In genomic region chr19:3615524-3616135, GRCh38 we compare ENCODE assay signal across 18 cellular contexts. TPM values are rescaled to one million over a fixed set of nuclear protein-coding genes. Genes with fewer than 3 reads are reported as not detected.
DNase-seq lines count a peak whose midpoint lies in the region; ATAC-seq, FAIRE-seq and TF ChIP-seq lines count a peak whose summit lies in the region.
"Had no signal": no experiment of that assay in that cellular context is flagged by ENCODE, and none has a peak within 500 bp of the region (broad histone marks: within the 10 kb centered on the region; RNA-seq: fewer than 3 reads in every experiment).

No MANE protein-coding gene starts in this region.

- no peak overlapping the region for H3K18ac ChIP-seq in mesenchymal stem cell (ENCODE audit: low read depth in 1 of 2, low read length in 2 of 2)

- H3K36me3 Mint-ChIP-seq in stimulated activated effector memory CD8-positive, alpha-beta T cell treated with anti-CD3 and anti-CD28 coated beads, Interleukin-12 subunit alpha, Interleukin-12 subunit beta, amount 100 ng/mL, for 72 hours, result peaks cover 25% of the 10 kb centered on the region

- no peak for DNase-seq in RWPE1 (ENCODE audit: low spot score)
- DNase-seq in GM12878 (ENCODE audit: low read depth, low spot score), result no peak
- no peak for DNase-seq in mesenchymal stem cell
- DNase-seq in stimulated activated effector memory CD8-positive, alpha-beta T cell treated with anti-CD3 and anti-CD28 coated beads, Interleukin-12 subunit alpha, Interleukin-12 subunit beta, amount 100 ng/mL, for 72 hours (ENCODE audit: low spot score in 2 of 2), result no peak
- no peak for DNase-seq in NCI-H526 (lab: John Stamatoyannopoulos, UW)
- DNase-seq in epidermal melanocyte (ENCODE audit: insufficient read length, low spot score), result no peak
- DNase-seq: BE2C; CD4-positive, alpha-beta memory T cell; DMS153; DMS79 treated with DMSO at 0.1 percent for 48 hours; EL had no signal

- no peak for FAIRE-seq in GM12878 (lab: Jason Lieb, UNC)
- FAIRE-seq: A549, G401.6, GM12892, H54 had no signal

- H3K4me3 ChIP-seq in GM12878, result no peak overlapping the region
- H3K4me3 ChIP-seq in mesenchymal stem cell (ENCODE audit: insufficient read depth in 1 of 2, low read depth in 1 of 2, low read length in 2 of 2), result no peak overlapping the region
- H3K4me3 ChIP-seq: A549 had no signal

- CTCF ChIA-PET in RWPE1 (lab: Yijun Ruan, JAX) (no interaction called here), GM12878 (lab: Yijun Ruan, JAX) (interaction anchor here (1.8 kb wide), 1 partner anchor 70 kb away, joined by 6 read pairs; no protein-coding TSS in a partner anchor)

- TF ChIP-seq CTCF in RWPE1 (conservative IDR thresholded peaks at IDR 0.05; ENCODE audit: low read depth) (no peak), GM12878 (IDR thresholded peaks at IDR 0.05 in 2 of 3, conservative IDR thresholded peaks at IDR 0.05 in 1 of 3; ENCODE audit: control insufficient read depth in 2 of 3, extremely low read depth in 1 of 3, insufficient read depth in 1 of 3, low read depth in 3 of 3, low read length in 3 of 3) (no peak)

- H3K9me3 ChIP-seq in GM12878 (replicated peaks; ENCODE audit: control insufficient read depth, insufficient read depth, low read length) (no peaks in the 10 kb centered on the region), mesenchymal stem cell (ENCODE audit: control insufficient read depth, low read length) (no peaks in the 10 kb centered on the region)
- H3K9me3 ChIP-seq: A549, BE2C had no signal

- H2AFZ ChIP-seq in GM12878 (ENCODE audit: control insufficient read depth, low read depth, low read length) (no peak overlapping the region), mesenchymal stem cell (ENCODE audit: low read depth, low read length) (no peak overlapping the region)

- no peak overlapping the region for H2BK12ac ChIP-seq in mesenchymal stem cell (ENCODE audit: low read length in 2 of 2)

- POLR2A ChIA-PET in RWPE1 (lab: Yijun Ruan, JAX; ENCODE audit: low non-redundant PET), result no interaction called here
- POLR2A ChIA-PET in GM12878 (lab: Charles Lee), result no interaction called here

- no peaks in the 10 kb centered on the region for H3K4me1 ChIP-seq in GM12878 (ENCODE audit: control insufficient read depth, insufficient read depth, low read length)
- peaks cover 12% of the 10 kb centered on the region for H3K4me1 ChIP-seq in mesenchymal stem cell (ENCODE audit: control insufficient read depth, insufficient read depth, low read depth, low read length)
- H3K4me1 ChIP-seq: A549, BE2C had no signal

- TF ChIP-seq EP300 in GM12878 (IDR thresholded peaks at IDR 0.05; ENCODE audit: borderline replicate concordance in 1 of 2, control insufficient read depth in 1 of 2, low read depth in 2 of 2, low read length in 2 of 2), result no peak

- SMC1A ChIA-PET in GM12878 (lab: Charles Lee; ENCODE audit: uncharacterized antibody, unreplicated experiment), result no interaction called here

- RAD21 ChIA-PET in GM12878 (lab: Charles Lee; ENCODE audit: unreplicated experiment), result no interaction called here

- peak overlapping the region; percentile 32 for H2BK15ac ChIP-seq in mesenchymal stem cell (ENCODE audit: low read depth, poor library complexity, severe bottlenecking)

- TF ChIP-seq POLR2A in GM12878 (IDR thresholded peaks at IDR 0.05; ENCODE audit: low read depth, low read length), result peak; percentile 54; the same call in 1 of the 2 replicates

- H3K79me1 ChIP-seq in mesenchymal stem cell (replicated peaks; ENCODE audit: low read length, poor library complexity, severe bottlenecking), result peaks cover 20% of the 10 kb centered on the region

- no peak overlapping the region for H2BK120ac ChIP-seq in mesenchymal stem cell (ENCODE audit: low read depth, low read length)

- WGBS in GM12878 (ENCODE audit: insufficient coverage, insufficient replicate concordance, low lambda C conversion rate, missing lambda C conversion rate), result 88% methylated on average over 25 of the region's 26 CpGs
- WGBS in mesenchymal stem cell, result 95% methylated on average over 26 of the region's 26 CpGs

- H3K14ac ChIP-seq in mesenchymal stem cell (ENCODE audit: low read length in 2 of 2), result no peak overlapping the region

- H3K23ac ChIP-seq in mesenchymal stem cell (ENCODE audit: low read length in 2 of 2), result no peak overlapping the region

- H3K27me3 ChIP-seq in GM12878 (replicated peaks in 1 of 2; ENCODE audit: control insufficient read depth in 2 of 2, insufficient read depth in 2 of 2, low read length in 1 of 2), result no peaks in the 10 kb centered on the region
- no peaks in the 10 kb centered on the region for H3K27me3 ChIP-seq in mesenchymal stem cell (ENCODE audit: control insufficient read depth in 1 of 2, insufficient read depth in 1 of 2, low read length in 2 of 2)
- H3K27me3 ChIP-seq: BE2C had no signal

- H2BK5ac ChIP-seq in mesenchymal stem cell (ENCODE audit: low read depth, low read length, poor library complexity, severe bottlenecking), result no peak overlapping the region

- no peak overlapping the region for H4K91ac ChIP-seq in mesenchymal stem cell (ENCODE audit: low read length)

- no TSS peak for BruUV-seq in GM12878 (replicated peaks; lab: Mats Ljungman, UMichigan)

- no peak overlapping the region for H2AK5ac ChIP-seq in mesenchymal stem cell (ENCODE audit: low read length, severe bottlenecking)

- H3K36me3 ChIP-seq in GM12878 (ENCODE audit: control insufficient read depth in 2 of 2, insufficient read depth in 2 of 2, low read length in 1 of 2), result peaks cover 0 to 16% of the 10 kb centered on the region in 2 experiments; a peak in 3 of 4 replicates
- H3K36me3 ChIP-seq in mesenchymal stem cell (ENCODE audit: control insufficient read depth in 1 of 2, insufficient read depth in 2 of 2, low read depth in 1 of 2, low read length in 2 of 2), result peaks cover 38 to 94% of the 10 kb centered on the region in 2 experiments

- H4K20me1 ChIP-seq in GM12878 (ENCODE audit: control insufficient read depth, insufficient read depth), result no peaks in the 10 kb centered on the region

- intact Hi-C loops in GM12878 (cut with micrococcal nuclease; ENCODE audit: unreplicated experiment), result no loop called here

- H3K4ac ChIP-seq in mesenchymal stem cell (ENCODE audit: low read depth in 1 of 2, low read length in 2 of 2), result no peak overlapping the region

- H3K9ac ChIP-seq in GM12878 (ENCODE audit: control insufficient read depth, insufficient read depth, low read length), result no peak overlapping the region
- no peak overlapping the region for H3K9ac ChIP-seq in mesenchymal stem cell (ENCODE audit: low read length)

- TF ChIP-seq RAD21 in GM12878 (IDR thresholded peaks at IDR 0.05; ENCODE audit: insufficient read depth, low read depth, low read length), result no peak

- H3K4me3 Mint-ChIP-seq in stimulated activated effector memory CD8-positive, alpha-beta T cell treated with anti-CD3 and anti-CD28 coated beads, Interleukin-12 subunit alpha, Interleukin-12 subunit beta, amount 100 ng/mL, for 72 hours, result no peak overlapping the region
- H3K4me3 Mint-ChIP-seq: CD4-positive, alpha-beta memory T cell had no signal

- H3K79me2 ChIP-seq in GM12878 (ENCODE audit: control insufficient read depth, insufficient read depth, low read length), result no peaks in the 10 kb centered on the region

- peak overlapping the region; percentile 45 for H3K27ac ChIP-seq in RWPE1
- no peak overlapping the region for H3K27ac ChIP-seq in GM12878 (ENCODE audit: control insufficient read depth, insufficient read depth)
- no peak overlapping the region for H3K27ac ChIP-seq in mesenchymal stem cell (ENCODE audit: low read length, poor library complexity, severe bottlenecking)
- H3K27ac ChIP-seq: A549, C4-2B had no signal

- in situ Hi-C loops in GM12878 (cut with MboI), result no loop called here

- ATAC-seq in GM12878, result no peak
- no peak for ATAC-seq in stimulated activated effector memory CD8-positive, alpha-beta T cell treated with anti-CD3 and anti-CD28 coated beads, Interleukin-12 subunit alpha, Interleukin-12 subunit beta, amount 100 ng/mL, for 72 hours
- ATAC-seq in GM19467 (IDR thresholded peaks at IDR 0.05; ENCODE audit: unreplicated experiment), result no peak
- ATAC-seq: A549, HCT116 had no signal

- peak overlapping the region; percentile 64 for H3K27ac Mint-ChIP-seq in stimulated activated effector memory CD8-positive, alpha-beta T cell treated with anti-CD3 and anti-CD28 coated beads, Interleukin-12 subunit alpha, Interleukin-12 subunit beta, amount 100 ng/mL, for 72 hours

- H3K4me2 ChIP-seq in GM12878 (ENCODE audit: control insufficient read depth, insufficient read depth), result no peak overlapping the region
- no peak overlapping the region for H3K4me2 ChIP-seq in mesenchymal stem cell (ENCODE audit: low read length, poor library complexity, severe bottlenecking)
- H3K4me2 ChIP-seq: A549 had no signal

- H4K8ac ChIP-seq in mesenchymal stem cell (ENCODE audit: low read length), result no peak overlapping the region

- no peaks in the 10 kb centered on the region for H3K4me1 Mint-ChIP-seq in stimulated activated effector memory CD8-positive, alpha-beta T cell treated with anti-CD3 and anti-CD28 coated beads, Interleukin-12 subunit alpha, Interleukin-12 subunit beta, amount 100 ng/mL, for 72 hours

- H3K9me3 Mint-ChIP-seq in stimulated activated effector memory CD8-positive, alpha-beta T cell treated with anti-CD3 and anti-CD28 coated beads, Interleukin-12 subunit alpha, Interleukin-12 subunit beta, amount 100 ng/mL, for 72 hours, result no peaks in the 10 kb centered on the region

RNA-seq across cellular contexts. Expression of gene TBXA2R, which starts 9.0 kb away (rescaled TPM):
- total RNA-seq in GM12878 (2013; cell fraction: nucleolus; rRNA removed), result 0.34 and 1.2 TPM in 2 replicates
- total RNA-seq in GM12878 (2014; rRNA removed) (not detected in 2 replicates), GM12878 (2014; rRNA removed; fragmentation: Illumina TruSeq; extraction: Trizol) (not detected in 2 replicates), GM12878 (2021) (not detected in 2 replicates)
- polyA plus RNA-seq in GM12878 (2011; ENCODE audit: low read depth), result not detected
- polyA plus RNA-seq in GM12878 (2011; rRNA removed) (0.03 TPM in 1 of 2 replicates, not detected in the other), GM12878 (2014; fragmentation: Illumina TruSeq; extraction: Trizol) (0.03 TPM in 1 of 2 replicates, not detected in the other), GM12878 (2014; fragmentation: Nextera tagmentation; extraction: Ambion mirVana) (not detected), GM12878 (2014; rRNA removed) (0.10 TPM in 1 of 2 replicates, not detected in the other), GM12878 (2016; fragmentation: Nextera tagmentation; extraction: Ambion mirVana) (not detected)
- 0.05 and 0.06 TPM in 2 replicates for polyA plus RNA-seq in GM12878 (2011; cell fraction: cytosol; rRNA removed)
- polyA plus RNA-seq in GM12878 (2011; cell fraction: nucleus; rRNA removed), result 0.12 and 0.13 TPM in 2 replicates
- 0.10 and 0.14 TPM in 2 replicates for polyA plus RNA-seq in GM12878 (2012)
- not detected in 2 replicates for polyA minus RNA-seq in GM12878 (2011; rRNA and poly(A)+ RNA removed)
- not detected in 2 replicates for polyA minus RNA-seq in GM12878 (2011; cell fraction: cytosol; rRNA and poly(A)+ RNA removed)
- not detected in 2 replicates for polyA minus RNA-seq in GM12878 (2011; cell fraction: nucleus; rRNA and poly(A)+ RNA removed)
- 6.8 TPM for polyA plus RNA-seq in mesenchymal stem cell (2013, experiment 1 of 2)
- 6.9 TPM for polyA plus RNA-seq in mesenchymal stem cell (2013, experiment 2 of 2)

RNA-seq across cellular contexts. Expression of gene CACTIN, which starts 11.0 kb away (rescaled TPM):
- 20.6 and 28.4 TPM in 2 replicates for total RNA-seq in GM12878 (2013; cell fraction: nucleolus; rRNA removed)
- total RNA-seq in GM12878 (2014; rRNA removed), result 26.4 and 29.5 TPM in 2 replicates
- 9.3 and 12.5 TPM in 2 replicates for total RNA-seq in GM12878 (2014; rRNA removed; fragmentation: Illumina TruSeq; extraction: Trizol)
- 28.9 and 31.4 TPM in 2 replicates for total RNA-seq in GM12878 (2021)
- 7.6 TPM for polyA plus RNA-seq in GM12878 (2011; ENCODE audit: low read depth)
- 5.3 and 12.6 TPM in 2 replicates for polyA plus RNA-seq in GM12878 (2011; rRNA removed)
- polyA plus RNA-seq in GM12878 (2011; cell fraction: cytosol; rRNA removed), result 15.0 and 22.8 TPM in 2 replicates
- 43.1 and 62.5 TPM in 2 replicates for polyA plus RNA-seq in GM12878 (2011; cell fraction: nucleus; rRNA removed)
- polyA plus RNA-seq in GM12878 (2012), result 13.5 and 14.9 TPM in 2 replicates
- 1.9 and 4.7 TPM in 2 replicates for polyA plus RNA-seq in GM12878 (2014; fragmentation: Illumina TruSeq; extraction: Trizol)
- 1 to 10 TPM in 1 of 2 experiments, under 1 TPM in 1; 0.40 to 1.4 TPM for polyA plus RNA-seq in GM12878 (2014; fragmentation: Nextera tagmentation; extraction: Ambion mirVana)
- polyA plus RNA-seq in GM12878 (2014; rRNA removed), result 25.8 and 32.6 TPM in 2 replicates
- polyA plus RNA-seq in GM12878 (2016; fragmentation: Nextera tagmentation; extraction: Ambion mirVana), result 10 to 100 TPM; 11.7 to 14.6 TPM
- polyA minus RNA-seq in GM12878 (2011; rRNA and poly(A)+ RNA removed), result 6.9 and 11.5 TPM in 2 replicates
- 4.9 and 7.6 TPM in 2 replicates for polyA minus RNA-seq in GM12878 (2011; cell fraction: cytosol; rRNA and poly(A)+ RNA removed)
- polyA minus RNA-seq in GM12878 (2011; cell fraction: nucleus; rRNA and poly(A)+ RNA removed), result 5.2 and 10.4 TPM in 2 replicates
- polyA plus RNA-seq in mesenchymal stem cell (2013, experiment 1 of 2), result 16.6 TPM
- 16.4 TPM for polyA plus RNA-seq in mesenchymal stem cell (2013, experiment 2 of 2)

RNA-seq across cellular contexts. Expression of gene GIPC3, which starts 30.4 kb away (rescaled TPM):
- total RNA-seq in GM12878 (2013; cell fraction: nucleolus; rRNA removed), result not detected in 2 replicates
- total RNA-seq in GM12878 (2014; rRNA removed) (not detected in 2 replicates), GM12878 (2014; rRNA removed; fragmentation: Illumina TruSeq; extraction: Trizol) (not detected in 2 replicates), GM12878 (2021) (not detected in 2 replicates)
- 0.07 TPM for polyA plus RNA-seq in GM12878 (2011; ENCODE audit: low read depth)
- polyA plus RNA-seq in GM12878 (2011; rRNA removed) (not detected in 2 replicates), GM12878 (2014; fragmentation: Illumina TruSeq; extraction: Trizol) (not detected in 2 replicates), GM12878 (2014; fragmentation: Nextera tagmentation; extraction: Ambion mirVana) (not detected), GM12878 (2014; rRNA removed) (not detected in 2 replicates), GM12878 (2016; fragmentation: Nextera tagmentation; extraction: Ambion mirVana) (not detected)
- polyA plus RNA-seq in GM12878 (2011; cell fraction: cytosol; rRNA removed), result not detected in 2 replicates
- polyA plus RNA-seq in GM12878 (2011; cell fraction: nucleus; rRNA removed), result not detected in 2 replicates
- 0.08 and 0.13 TPM in 2 replicates for polyA plus RNA-seq in GM12878 (2012)
- not detected in 2 replicates for polyA minus RNA-seq in GM12878 (2011; rRNA and poly(A)+ RNA removed)
- polyA minus RNA-seq in GM12878 (2011; cell fraction: cytosol; rRNA and poly(A)+ RNA removed), result not detected in 2 replicates
- not detected in 2 replicates for polyA minus RNA-seq in GM12878 (2011; cell fraction: nucleus; rRNA and poly(A)+ RNA removed)
- 5.4 TPM for polyA plus RNA-seq in mesenchymal stem cell (2013, experiment 1 of 2)
- 5.2 TPM for polyA plus RNA-seq in mesenchymal stem cell (2013, experiment 2 of 2)

RNA-seq across cellular contexts. Expression of gene HMG20B, which starts 42.9 kb away (rescaled TPM):
- 16.4 and 20.5 TPM in 2 replicates for total RNA-seq in GM12878 (2013; cell fraction: nucleolus; rRNA removed)
- 62.9 and 68.5 TPM in 2 replicates for total RNA-seq in GM12878 (2014; rRNA removed)
- total RNA-seq in GM12878 (2014; rRNA removed; fragmentation: Illumina TruSeq; extraction: Trizol), result 21.8 and 22.5 TPM in 2 replicates
- 80.9 and 86.4 TPM in 2 replicates for total RNA-seq in GM12878 (2021)
- 20.6 TPM for polyA plus RNA-seq in GM12878 (2011; ENCODE audit: low read depth)
- 22.7 and 30.4 TPM in 2 replicates for polyA plus RNA-seq in GM12878 (2011; rRNA removed)
- 33.5 and 57.7 TPM in 2 replicates for polyA plus RNA-seq in GM12878 (2011; cell fraction: cytosol; rRNA removed)
- 106 and 137 TPM in 2 replicates for polyA plus RNA-seq in GM12878 (2011; cell fraction: nucleus; rRNA removed)
- 52.1 and 53.5 TPM in 2 replicates for polyA plus RNA-seq in GM12878 (2012)
- 7.8 and 12.9 TPM in 2 replicates for polyA plus RNA-seq in GM12878 (2014; fragmentation: Illumina TruSeq; extraction: Trizol)
- 1 to 10 TPM in 1 of 2 experiments, under 1 TPM in 1; 0.37 to 1.8 TPM for polyA plus RNA-seq in GM12878 (2014; fragmentation: Nextera tagmentation; extraction: Ambion mirVana)
- 92.7 and 104 TPM in 2 replicates for polyA plus RNA-seq in GM12878 (2014; rRNA removed)
- polyA plus RNA-seq in GM12878 (2016; fragmentation: Nextera tagmentation; extraction: Ambion mirVana), result 10 to 100 TPM; 63.6 to 69.1 TPM
- 4.9 and 10.6 TPM in 2 replicates for polyA minus RNA-seq in GM12878 (2011; rRNA and poly(A)+ RNA removed)
- polyA minus RNA-seq in GM12878 (2011; cell fraction: cytosol; rRNA and poly(A)+ RNA removed), result 21.8 and 28.1 TPM in 2 replicates
- 8.1 and 14.1 TPM in 2 replicates for polyA minus RNA-seq in GM12878 (2011; cell fraction: nucleus; rRNA and poly(A)+ RNA removed)
- 91.0 TPM for polyA plus RNA-seq in mesenchymal stem cell (2013, experiment 1 of 2)
- polyA plus RNA-seq in mesenchymal stem cell (2013, experiment 2 of 2), result 88.5 TPM

RNA-seq across cellular contexts. Expression of gene MFSD12, which starts 58.2 kb away (rescaled TPM):
- total RNA-seq in GM12878 (2013; cell fraction: nucleolus; rRNA removed), result 108 and 117 TPM in 2 replicates
- total RNA-seq in GM12878 (2014; rRNA removed) (49.1 and 50.5 TPM in 2 replicates), GM12878 (2014; rRNA removed; fragmentation: Illumina TruSeq; extraction: Trizol) (14.2 and 15.3 TPM in 2 replicates), GM12878 (2021) (56.3 and 65.9 TPM in 2 replicates)
- 6.7 TPM for polyA plus RNA-seq in GM12878 (2011; ENCODE audit: low read depth)
- polyA plus RNA-seq in GM12878 (2011; rRNA removed) (8.4 and 18.2 TPM in 2 replicates), GM12878 (2014; fragmentation: Illumina TruSeq; extraction: Trizol) (6.6 and 13.8 TPM in 2 replicates), GM12878 (2014; fragmentation: Nextera tagmentation; extraction: Ambion mirVana) (1 to 10 TPM in 1 of 2 experiments, under 1 TPM in 1; 0.58 to 1.9 TPM), GM12878 (2014; rRNA removed) (53.8 and 71.4 TPM in 2 replicates), GM12878 (2016; fragmentation: Nextera tagmentation; extraction: Ambion mirVana) (10 to 100 TPM in 1 of 2 experiments, 1 to 10 TPM in 1; 7.3 to 25.0 TPM)
- polyA plus RNA-seq in GM12878 (2011; cell fraction: cytosol; rRNA removed), result 24.8 and 37.2 TPM in 2 replicates
- polyA plus RNA-seq in GM12878 (2011; cell fraction: nucleus; rRNA removed), result 98.5 and 132 TPM in 2 replicates
- polyA plus RNA-seq in GM12878 (2012), result 28.8 and 29.4 TPM in 2 replicates
- polyA minus RNA-seq in GM12878 (2011; rRNA and poly(A)+ RNA removed), result 15.9 and 23.6 TPM in 2 replicates
- 25.9 and 34.3 TPM in 2 replicates for polyA minus RNA-seq in GM12878 (2011; cell fraction: cytosol; rRNA and poly(A)+ RNA removed)
- 17.0 and 35.6 TPM in 2 replicates for polyA minus RNA-seq in GM12878 (2011; cell fraction: nucleus; rRNA and poly(A)+ RNA removed)
- polyA plus RNA-seq in mesenchymal stem cell (2013, experiment 1 of 2), result 108 TPM
- 107 TPM for polyA plus RNA-seq in mesenchymal stem cell (2013, experiment 2 of 2)
